ENCODE assay signal across 8 cellular contexts in genomic region chr1:162696286-162696862, GRCh38.
A peak's percentile ranks its signal among the peaks of the same experiment; 100 is the strongest.
DNase-seq lines count a peak whose midpoint lies in the region; ATAC-seq and TF ChIP-seq lines count a peak whose summit lies in the region.

No MANE protein-coding gene starts in this region.

- H3K4me3 ChIP-seq in right lobe of liver (no peak overlapping the region), upper lobe of right lung (no peak overlapping the region)
- H3K4me3 ChIP-seq in CD8-positive, alpha-beta T cell (ENCODE audit: low read depth, low read length): no peak overlapping the region

- CTCF ChIA-PET in CD8-positive, alpha-beta T cell (lab: Charles Lee): no interaction called here

- H3K9me3 ChIP-seq in right lobe of liver (no peaks in the 10 kb centered on the region), upper lobe of right lung (no peaks in the 10 kb centered on the region)
- H3K9me3 ChIP-seq in CD8-positive, alpha-beta T cell (ENCODE audit: low read length): no peaks in the 10 kb centered on the region

- H3K27ac Mint-ChIP-seq in CD8-positive, alpha-beta T cell: no peak overlapping the region
- no peak overlapping the region for H3K27ac Mint-ChIP-seq in stimulated activated effector memory CD8-positive, alpha-beta T cell treated with anti-CD3 and anti-CD28 coated beads, Interleukin-12 subunit alpha, Interleukin-12 subunit beta, amount 100 ng/mL, for 72 hours

- peak; percentile 75 for DNase-seq in GM04504 (ENCODE audit: low read depth)
- DNase-seq in NCI-H524 treated with DMSO at 0.1 percent for 48 hours (lab: John Stamatoyannopoulos, UW): peak; percentile 89
- DNase-seq in dermis blood vessel endothelial cell: peak; percentile 80
- no peak for DNase-seq in right lobe of liver
- DNase-seq in upper lobe of right lung: no peak
- DNase-seq in CD8-positive, alpha-beta T cell: no peak
- no peak for DNase-seq in stimulated activated effector memory CD8-positive, alpha-beta T cell treated with anti-CD3 and anti-CD28 coated beads, Interleukin-12 subunit alpha, Interleukin-12 subunit beta, amount 100 ng/mL, for 72 hours (ENCODE audit: low spot score in 2 of 2)

- H3K27me3 Mint-ChIP-seq in CD8-positive, alpha-beta T cell (ENCODE audit: low read depth): peaks cover 9% of the 10 kb centered on the region

- no peaks in the 10 kb centered on the region for H3K4me1 Mint-ChIP-seq in CD8-positive, alpha-beta T cell (ENCODE audit: low read depth)
- no peaks in the 10 kb centered on the region for H3K4me1 Mint-ChIP-seq in stimulated activated effector memory CD8-positive, alpha-beta T cell treated with anti-CD3 and anti-CD28 coated beads, Interleukin-12 subunit alpha, Interleukin-12 subunit beta, amount 100 ng/mL, for 72 hours

- TF ChIP-seq CTCF in right lobe of liver (IDR thresholded peaks at IDR 0.05) (no peak), upper lobe of right lung (IDR thresholded peaks at IDR 0.05) (no peak)
- no peak for TF ChIP-seq CTCF in CD8-positive, alpha-beta T cell (IDR thresholded peaks at IDR 0.05)

- peak overlapping the region in 1 of 3 donors; percentile 14 for H3K27ac ChIP-seq in right lobe of liver
- H3K27ac ChIP-seq in upper lobe of right lung: peak overlapping the region; percentile 30
- no peak overlapping the region for H3K27ac ChIP-seq in CD8-positive, alpha-beta T cell (ENCODE audit: low read depth, low read length)

- H3K4me1 ChIP-seq in right lobe of liver (no peaks in the 10 kb centered on the region), upper lobe of right lung (peaks cover 16% of the 10 kb centered on the region)
- H3K4me1 ChIP-seq in CD8-positive, alpha-beta T cell (ENCODE audit: insufficient read depth, low read length): no peaks in the 10 kb centered on the region

- H3K27me3 ChIP-seq in right lobe of liver (no peaks in the 10 kb centered on the region), upper lobe of right lung (no peaks in the 10 kb centered on the region)
- H3K27me3 ChIP-seq in CD8-positive, alpha-beta T cell (ENCODE audit: insufficient read depth, low read length): no peaks in the 10 kb centered on the region

- ATAC-seq in right lobe of liver (peak; percentile 81 to 85 (median 84)), upper lobe of right lung (peak; percentile 86), HG02642 (IDR thresholded peaks at IDR 0.05; ENCODE audit: poor library complexity, unreplicated experiment) (no peak)
- ATAC-seq in CD8-positive, alpha-beta T cell: no peak
- no peak for ATAC-seq in stimulated activated effector memory CD8-positive, alpha-beta T cell treated with anti-CD3 and anti-CD28 coated beads, Interleukin-12 subunit alpha, Interleukin-12 subunit beta, amount 100 ng/mL, for 72 hours

- no peak for TF ChIP-seq POLR2A in right lobe of liver (IDR thresholded peaks at IDR 0.05)

- H3K36me3 Mint-ChIP-seq in CD8-positive, alpha-beta T cell: no peaks in the 10 kb centered on the region
- H3K36me3 Mint-ChIP-seq in stimulated activated effector memory CD8-positive, alpha-beta T cell treated with anti-CD3 and anti-CD28 coated beads, Interleukin-12 subunit alpha, Interleukin-12 subunit beta, amount 100 ng/mL, for 72 hours: no peaks in the 10 kb centered on the region

- H3K36me3 ChIP-seq in right lobe of liver: no peaks in the 10 kb centered on the region
- H3K36me3 ChIP-seq in upper lobe of right lung: no peaks in the 10 kb centered on the region
- no peaks in the 10 kb centered on the region for H3K36me3 ChIP-seq in CD8-positive, alpha-beta T cell (ENCODE audit: insufficient read depth, low read length)

- POLR2A ChIA-PET in CD8-positive, alpha-beta T cell (lab: Charles Lee): no interaction called here

- intact Hi-C loops in right lobe of liver (cut with DNase I): no loop called here
- intact Hi-C loops in upper lobe of right lung (cut with DNase I): no loop called here
- intact Hi-C loops in CD8-positive, alpha-beta T cell (cut with DNase I, micrococcal nuclease): no loop called here

- WGBS in right lobe of liver (ENCODE audit: insufficient coverage, low coverage, low lambda C conversion rate, missing lambda C conversion rate): 62% methylated on average over 4 of the region's 5 CpGs

- no peak overlapping the region for H3K4me3 Mint-ChIP-seq in CD8-positive, alpha-beta T cell
- H3K4me3 Mint-ChIP-seq in stimulated activated effector memory CD8-positive, alpha-beta T cell treated with anti-CD3 and anti-CD28 coated beads, Interleukin-12 subunit alpha, Interleukin-12 subunit beta, amount 100 ng/mL, for 72 hours: no peak overlapping the region

- H3K9me3 Mint-ChIP-seq in CD8-positive, alpha-beta T cell: no peaks in the 10 kb centered on the region
- no peaks in the 10 kb centered on the region for H3K9me3 Mint-ChIP-seq in stimulated activated effector memory CD8-positive, alpha-beta T cell treated with anti-CD3 and anti-CD28 coated beads, Interleukin-12 subunit alpha, Interleukin-12 subunit beta, amount 100 ng/mL, for 72 hours

Comparison
In these comparisons a context has a peak if more than half of its experiments do, and no peak if none do; other contexts are left out.
1. DNase-seq: peak in GM04504 (single experiment), NCI-H524 treated with DMSO at 0.1 percent for 48 hours (single experiment) and dermis blood vessel endothelial cell (single experiment); none in right lobe of liver (0 of 3), upper lobe of right lung (single experiment), CD8-positive, alpha-beta T cell (0 of 7) and stimulated activated effector memory CD8-positive, alpha-beta T cell treated with anti-CD3 and anti-CD28 coated beads, Interleukin-12 subunit alpha, Interleukin-12 subunit beta, amount 100 ng/mL, for 72 hours (0 of 2).
2. ATAC-seq: peak in right lobe of liver (4 of 4) and upper lobe of right lung (single experiment); none in CD8-positive, alpha-beta T cell (single experiment), HG02642 (single experiment) and stimulated activated effector memory CD8-positive, alpha-beta T cell treated with anti-CD3 and anti-CD28 coated beads, Interleukin-12 subunit alpha, Interleukin-12 subunit beta, amount 100 ng/mL, for 72 hours (single experiment).